17 cellular contexts compared by ENCODE assay signal in genomic region chrY:7723991-7724632, GRCh38.
DNase-seq lines count a peak whose midpoint lies in the region; ATAC-seq and TF ChIP-seq lines count a peak whose summit lies in the region.
"Had no signal": no experiment of that assay in that cellular context is flagged by ENCODE, and none has a peak within 500 bp of the region (broad histone marks: within the 10 kb centered on the region; RNA-seq: fewer than 3 reads in every experiment).

No MANE protein-coding gene starts in this region.

- H3K4me1 Mint-ChIP-seq in CD14-positive monocyte (peaks cover 73% of the 10 kb centered on the region), activated B cell treated with CpG ODN at 0.5 μM for 24 hours (peaks cover 78% of the 10 kb centered on the region)
- H3K4me1 Mint-ChIP-seq in T-helper 2 cell treated with Interferon-gamma antibody and Interleukin-4, amounts not matched to agents 5 μg/mL and 100 μg/mL, for 36 hours (ENCODE audit: low read depth), result no peaks in the 10 kb centered on the region

- POLR2A ChIA-PET in activated B cell treated with CpG ODN at 0.5 μM for 24 hours (lab: Charles Lee), result interaction anchor here (0.6 kb wide), 1 partner anchor 443 kb away, joined by 6 read pairs; no protein-coding TSS in a partner anchor

- intact Hi-C loops in CD14-positive monocyte (cut with micrococcal nuclease) (no loop called here), activated B cell treated with CpG ODN at 0.5 μM for 24 hours (cut with micrococcal nuclease) (loop anchor here (1.0 to 5.0 kb wide), 3 partner anchors 93 to 451 kb away; no protein-coding TSS in a partner anchor)

- peak overlapping the region in 1 of 2 donors; percentile 62 for H3K4me3 Mint-ChIP-seq in CD14-positive monocyte
- peak overlapping the region; percentile 59 for H3K4me3 Mint-ChIP-seq in activated B cell treated with CpG ODN at 0.5 μM for 24 hours
- no peak overlapping the region for H3K4me3 Mint-ChIP-seq in T-helper 2 cell treated with Interferon-gamma antibody and Interleukin-4, amounts not matched to agents 5 μg/mL and 100 μg/mL, for 36 hours
- H3K4me3 Mint-ChIP-seq: type B pancreatic cell had no signal

- peaks cover 0 to 3% (median 0%) of the 10 kb centered on the region in 7 donors for H3K9me3 Mint-ChIP-seq in CD14-positive monocyte
- no peaks in the 10 kb centered on the region for H3K9me3 Mint-ChIP-seq in activated B cell treated with CpG ODN at 0.5 μM for 24 hours
- no peaks in the 10 kb centered on the region for H3K9me3 Mint-ChIP-seq in T-helper 2 cell treated with Interferon-gamma antibody and Interleukin-4, amounts not matched to agents 5 μg/mL and 100 μg/mL, for 36 hours
- H3K9me3 Mint-ChIP-seq: activated naive CD4-positive, alpha-beta T cell treated with anti-CD3 and anti-CD28 coated beads, Interleukin-2, amount 50 U/mL, for 72 hours; naive thymus-derived CD8-positive, alpha-beta T cell; type B pancreatic cell had no signal

- H3K27ac Mint-ChIP-seq in CD14-positive monocyte, result peak overlapping the region in 2 of 7 donors; percentile 87 to 91
- H3K27ac Mint-ChIP-seq in activated B cell treated with CpG ODN at 0.5 μM for 24 hours, result peak overlapping the region; percentile 92
- no peak overlapping the region for H3K27ac Mint-ChIP-seq in T-helper 2 cell treated with Interferon-gamma antibody and Interleukin-4, amounts not matched to agents 5 μg/mL and 100 μg/mL, for 36 hours
- H3K27ac Mint-ChIP-seq: activated naive CD4-positive, alpha-beta T cell treated with anti-CD3 and anti-CD28 coated beads, Interleukin-2, amount 50 U/mL, for 72 hours; naive thymus-derived CD8-positive, alpha-beta T cell; type B pancreatic cell had no signal

- H3K36me3 Mint-ChIP-seq in CD14-positive monocyte, result no peaks in the 10 kb centered on the region
- no peaks in the 10 kb centered on the region for H3K36me3 Mint-ChIP-seq in activated B cell treated with CpG ODN at 0.5 μM for 24 hours (ENCODE audit: low read depth)
- H3K36me3 Mint-ChIP-seq in T-helper 2 cell treated with Interferon-gamma antibody and Interleukin-4, amounts not matched to agents 5 μg/mL and 100 μg/mL, for 36 hours (ENCODE audit: low read depth), result no peaks in the 10 kb centered on the region
- H3K36me3 Mint-ChIP-seq: activated naive CD4-positive, alpha-beta T cell treated with anti-CD3 and anti-CD28 coated beads, Interleukin-2, amount 50 U/mL, for 72 hours; naive thymus-derived CD8-positive, alpha-beta T cell; type B pancreatic cell had no signal

- H3K27me3 Mint-ChIP-seq in CD14-positive monocyte (ENCODE audit: low read depth in 3 of 3) (no peaks in the 10 kb centered on the region), activated B cell treated with CpG ODN at 0.5 μM for 24 hours (no peaks in the 10 kb centered on the region)
- no peaks in the 10 kb centered on the region for H3K27me3 Mint-ChIP-seq in T-helper 2 cell treated with Interferon-gamma antibody and Interleukin-4, amounts not matched to agents 5 μg/mL and 100 μg/mL, for 36 hours (ENCODE audit: low read depth)
- H3K27me3 Mint-ChIP-seq: type B pancreatic cell had no signal

- DNase-seq in CD14-positive monocyte (ENCODE audit: low spot score) (peak; percentile 57), activated B cell treated with CpG ODN at 0.5 μM for 24 hours (no peak)
- no peak for DNase-seq in activated CD8-positive, alpha-beta memory T cell treated with anti-CD3 and anti-CD28 coated beads, Interleukin-2, amount 50 U/mL, for 4 hours
- DNase-seq in stimulated activated CD8-positive, alpha-beta memory T cell treated with anti-CD3 and anti-CD28 coated beads, Interleukin-4, amount 100 ng/mL, for 48 hours, result no peak
- no peak for DNase-seq in T-helper 2 cell treated with Interferon-gamma antibody and Interleukin-4, amounts not matched to agents 5 μg/mL and 100 μg/mL, for 36 hours (ENCODE audit: low spot score)
- DNase-seq: activated CD4-positive, alpha-beta T cell treated with anti-CD3 and anti-CD28 coated beads, Interleukin-2, amount 50 U/mL, for 4 hours; cortex of kidney; islet precursor cell; NCI-H1417 treated with DMSO at 0.1 percent for 48 hours; NCI-H82 had no signal

- CTCF ChIA-PET in activated B cell treated with CpG ODN at 0.5 μM for 24 hours (lab: Charles Lee), result no interaction called here

- peak; percentile 81 for ATAC-seq in GM19452 (IDR thresholded peaks at IDR 0.05; ENCODE audit: unreplicated experiment)
- ATAC-seq in HG03196 (IDR thresholded peaks at IDR 0.05; ENCODE audit: unreplicated experiment), result peak; percentile 78
- peak; percentile 75 for ATAC-seq in activated B cell treated with CpG ODN at 0.5 μM for 24 hours (ENCODE audit: low read depth)
- ATAC-seq in HG03520 (IDR thresholded peaks at IDR 0.05; ENCODE audit: unreplicated experiment), result no peak
- ATAC-seq: activated naive CD4-positive, alpha-beta T cell treated with anti-CD3 and anti-CD28 coated beads, Interleukin-2, amount 50 U/mL, for 72 hours; naive thymus-derived CD8-positive, alpha-beta T cell; sciatic nerve had no signal

- TF ChIP-seq CTCF in CD14-positive monocyte (IDR thresholded peaks at IDR 0.05) (no peak), activated B cell treated with CpG ODN at 0.5 μM for 24 hours (IDR thresholded peaks at IDR 0.05) (no peak)
